ENCODE assay signal across 1 cellular context in the genomic region with DNA sequence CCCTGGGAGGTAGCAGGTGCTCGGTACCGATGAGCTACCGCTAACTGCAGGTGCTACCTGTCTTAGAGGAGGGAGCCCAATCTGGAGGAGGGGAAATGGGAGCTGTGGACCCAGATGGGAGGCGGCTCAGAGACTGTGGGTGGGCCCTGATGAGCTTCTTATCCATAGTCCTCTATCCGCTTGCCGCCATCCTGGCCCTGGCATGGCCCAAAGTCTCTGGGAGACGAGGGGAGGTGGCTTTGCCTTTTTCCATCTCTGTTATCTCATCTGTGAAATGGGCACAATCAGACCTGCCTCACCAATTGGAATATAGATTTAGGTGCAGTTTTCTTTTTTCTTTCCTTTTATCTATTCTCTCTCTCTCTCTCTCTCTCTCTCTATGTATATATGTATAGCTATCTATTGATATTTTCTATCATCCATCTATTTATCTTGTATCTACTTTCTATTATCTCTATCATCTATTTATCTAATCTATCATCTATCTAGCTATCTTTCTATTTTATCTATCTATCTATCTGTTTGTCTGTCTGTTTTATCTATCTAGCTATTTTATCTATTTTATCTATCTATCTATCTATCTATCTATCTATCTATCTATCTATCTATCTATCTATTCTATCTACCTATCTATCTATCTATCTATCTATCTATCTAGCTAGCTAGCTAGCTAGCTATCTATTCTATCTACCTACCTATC.
TF ChIP-seq lines count a peak whose summit lies in the region.

No MANE protein-coding gene starts in this region.

TF ChIP-seq in GM23338, 12 proteins besides CTCF, POLR2A, EP300 and RAD21 (continued from another document):
- TF ChIP-seq, protein P1, sequence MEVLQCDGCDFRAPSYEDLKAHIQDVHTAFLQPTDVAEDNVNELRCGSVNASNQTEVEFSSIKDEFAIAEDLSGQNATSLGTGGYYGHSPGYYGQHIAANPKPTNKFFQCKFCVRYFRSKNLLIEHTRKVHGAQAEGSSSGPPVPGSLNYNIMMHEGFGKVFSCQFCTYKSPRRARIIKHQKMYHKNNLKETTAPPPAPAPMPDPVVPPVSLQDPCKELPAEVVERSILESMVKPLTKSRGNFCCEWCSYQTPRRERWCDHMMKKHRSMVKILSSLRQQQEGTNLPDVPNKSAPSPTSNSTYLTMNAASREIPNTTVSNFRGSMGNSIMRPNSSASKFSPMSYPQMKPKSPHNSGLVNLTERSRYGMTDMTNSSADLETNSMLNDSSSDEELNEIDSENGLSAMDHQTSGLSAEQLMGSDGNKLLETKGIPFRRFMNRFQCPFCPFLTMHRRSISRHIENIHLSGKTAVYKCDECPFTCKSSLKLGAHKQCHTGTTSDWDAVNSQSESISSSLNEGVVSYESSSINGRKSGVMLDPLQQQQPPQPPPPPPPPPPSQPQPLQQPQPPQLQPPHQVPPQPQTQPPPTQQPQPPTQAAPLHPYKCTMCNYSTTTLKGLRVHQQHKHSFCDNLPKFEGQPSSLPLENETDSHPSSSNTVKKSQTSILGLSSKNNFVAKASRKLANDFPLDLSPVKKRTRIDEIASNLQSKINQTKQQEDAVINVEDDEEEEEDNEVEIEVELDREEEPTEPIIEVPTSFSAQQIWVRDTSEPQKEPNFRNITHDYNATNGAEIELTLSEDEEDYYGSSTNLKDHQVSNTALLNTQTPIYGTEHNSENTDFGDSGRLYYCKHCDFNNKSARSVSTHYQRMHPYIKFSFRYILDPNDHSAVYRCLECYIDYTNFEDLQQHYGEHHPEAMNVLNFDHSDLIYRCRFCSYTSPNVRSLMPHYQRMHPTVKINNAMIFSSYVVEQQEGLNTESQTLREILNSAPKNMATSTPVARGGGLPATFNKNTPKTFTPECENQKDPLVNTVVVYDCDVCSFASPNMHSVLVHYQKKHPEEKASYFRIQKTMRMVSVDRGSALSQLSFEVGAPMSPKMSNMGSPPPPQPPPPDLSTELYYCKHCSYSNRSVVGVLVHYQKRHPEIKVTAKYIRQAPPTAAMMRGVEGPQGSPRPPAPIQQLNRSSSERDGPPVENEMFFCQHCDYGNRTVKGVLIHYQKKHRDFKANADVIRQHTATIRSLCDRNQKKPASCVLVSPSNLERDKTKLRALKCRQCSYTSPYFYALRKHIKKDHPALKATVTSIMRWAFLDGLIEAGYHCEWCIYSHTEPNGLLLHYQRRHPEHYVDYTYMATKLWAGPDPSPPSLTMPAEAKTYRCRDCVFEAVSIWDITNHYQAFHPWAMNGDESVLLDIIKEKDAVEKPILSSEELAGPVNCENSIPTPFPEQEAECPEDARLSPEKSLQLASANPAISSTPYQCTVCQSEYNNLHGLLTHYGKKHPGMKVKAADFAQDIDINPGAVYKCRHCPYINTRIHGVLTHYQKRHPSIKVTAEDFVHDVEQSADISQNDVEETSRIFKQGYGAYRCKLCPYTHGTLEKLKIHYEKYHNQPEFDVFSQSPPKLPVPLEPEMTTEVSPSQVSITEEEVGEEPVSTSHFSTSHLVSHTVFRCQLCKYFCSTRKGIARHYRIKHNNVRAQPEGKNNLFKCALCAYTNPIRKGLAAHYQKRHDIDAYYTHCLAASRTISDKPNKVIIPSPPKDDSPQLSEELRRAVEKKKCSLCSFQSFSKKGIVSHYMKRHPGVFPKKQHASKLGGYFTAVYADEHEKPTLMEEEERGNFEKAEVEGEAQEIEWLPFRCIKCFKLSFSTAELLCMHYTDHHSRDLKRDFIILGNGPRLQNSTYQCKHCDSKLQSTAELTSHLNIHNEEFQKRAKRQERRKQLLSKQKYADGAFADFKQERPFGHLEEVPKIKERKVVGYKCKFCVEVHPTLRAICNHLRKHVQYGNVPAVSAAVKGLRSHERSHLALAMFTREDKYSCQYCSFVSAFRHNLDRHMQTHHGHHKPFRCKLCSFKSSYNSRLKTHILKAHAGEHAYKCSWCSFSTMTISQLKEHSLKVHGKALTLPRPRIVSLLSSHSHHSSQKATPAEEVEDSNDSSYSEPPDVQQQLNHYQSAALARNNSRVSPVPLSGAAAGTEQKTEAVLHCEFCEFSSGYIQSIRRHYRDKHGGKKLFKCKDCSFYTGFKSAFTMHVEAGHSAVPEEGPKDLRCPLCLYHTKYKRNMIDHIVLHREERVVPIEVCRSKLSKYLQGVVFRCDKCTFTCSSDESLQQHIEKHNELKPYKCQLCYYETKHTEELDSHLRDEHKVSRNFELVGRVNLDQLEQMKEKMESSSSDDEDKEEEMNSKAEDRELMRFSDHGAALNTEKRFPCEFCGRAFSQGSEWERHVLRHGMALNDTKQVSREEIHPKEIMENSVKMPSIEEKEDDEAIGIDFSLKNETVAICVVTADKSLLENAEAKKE (CRISPR knock-in tag; IDR thresholded peaks at IDR 0.05): no peak
- TF ChIP-seq EZH2 (IDR thresholded peaks at IDR 0.05; ENCODE audit: low read depth, unreplicated experiment) (no peak), STAT1 (IDR thresholded peaks at IDR 0.05; ENCODE audit: unreplicated experiment) (no peak), NANOG (IDR thresholded peaks at IDR 0.05; ENCODE audit: borderline replicate concordance) (no peak), CREB1 (CRISPR knock-in tag; IDR thresholded peaks at IDR 0.05; ENCODE audit: low read depth) (no peak), JUNB (IDR thresholded peaks at IDR 0.05; ENCODE audit: unreplicated experiment) (no peak)
- TF ChIP-seq, protein P2, sequence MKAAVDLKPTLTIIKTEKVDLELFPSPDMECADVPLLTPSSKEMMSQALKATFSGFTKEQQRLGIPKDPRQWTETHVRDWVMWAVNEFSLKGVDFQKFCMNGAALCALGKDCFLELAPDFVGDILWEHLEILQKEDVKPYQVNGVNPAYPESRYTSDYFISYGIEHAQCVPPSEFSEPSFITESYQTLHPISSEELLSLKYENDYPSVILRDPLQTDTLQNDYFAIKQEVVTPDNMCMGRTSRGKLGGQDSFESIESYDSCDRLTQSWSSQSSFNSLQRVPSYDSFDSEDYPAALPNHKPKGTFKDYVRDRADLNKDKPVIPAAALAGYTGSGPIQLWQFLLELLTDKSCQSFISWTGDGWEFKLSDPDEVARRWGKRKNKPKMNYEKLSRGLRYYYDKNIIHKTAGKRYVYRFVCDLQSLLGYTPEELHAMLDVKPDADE (IDR thresholded peaks at IDR 0.05): no peak
